9 cellular contexts compared by ENCODE assay signal in genomic region chr20:5642155-5642981, GRCh38. TPM values are rescaled to one million over a fixed set of nuclear protein-coding genes. Genes with fewer than 3 reads are reported as not detected.
DNase-seq lines count a peak whose midpoint lies in the region; ATAC-seq and TF ChIP-seq lines count a peak whose summit lies in the region.
"Had no signal": no experiment of that assay in that cellular context is flagged by ENCODE, and none has a peak within 500 bp of the region (broad histone marks: within the 10 kb centered on the region; RNA-seq: fewer than 3 reads in every experiment).

No MANE protein-coding gene starts in this region.

- TF ChIP-seq POLR2A in esophagus muscularis mucosa (IDR thresholded peaks at IDR 0.05; ENCODE audit: low read depth), result no peak

- ATAC-seq in HG03196 (IDR thresholded peaks at IDR 0.05; ENCODE audit: unreplicated experiment), result no peak
- ATAC-seq in GM19328 (IDR thresholded peaks at IDR 0.05; ENCODE audit: unreplicated experiment), result no peak

- H3K9me3 ChIP-seq in esophagus muscularis mucosa, result peaks cover 0 to 7% (median 2%) of the 10 kb centered on the region in 4 donors

- H3K27ac ChIP-seq in esophagus muscularis mucosa (replicated peaks in 1 of 4), result peak overlapping the region; percentile 20 to 66 (median 64)
- H3K27ac ChIP-seq: KMS-11 had no signal

- peaks cover 0 to 30% (median 23%) of the 10 kb centered on the region in 4 donors for H3K4me1 ChIP-seq in esophagus muscularis mucosa

- H3K27me3 ChIP-seq in esophagus muscularis mucosa, result no peaks in the 10 kb centered on the region

- intact Hi-C loops in esophagus muscularis mucosa (cut with DNase I), result no loop called here

- H3K4me3 ChIP-seq in esophagus muscularis mucosa, result no peak overlapping the region

- CTCF ChIA-PET in HEK293T (lab: Yijun Ruan, JAX), result no interaction called here

- no peaks in the 10 kb centered on the region for H3K36me3 ChIP-seq in esophagus muscularis mucosa

- TF ChIP-seq EP300 in esophagus muscularis mucosa (IDR thresholded peaks at IDR 0.05), result no peak

- no peak for TF ChIP-seq CTCF in esophagus muscularis mucosa (IDR thresholded peaks at IDR 0.05)

- WGBS in esophagus muscularis mucosa, result 23% methylated on average over 3 of the region's 3 CpGs

- POLR2A ChIA-PET in HEK293T (lab: Yijun Ruan, JAX), result no interaction called here

- peak; percentile 44 for DNase-seq in GM04504 (ENCODE audit: low read depth)
- peak; percentile 59 for DNase-seq in NOMO-1 treated with dmso at 0.1 percent for 144 hours (lab: John Stamatoyannopoulos, UW; ENCODE audit: unreplicated experiment)
- no peak for DNase-seq in esophagus muscularis mucosa (ENCODE audit: extremely low spot score)
- peak; percentile 86 for DNase-seq in renal cortical epithelial cell (ENCODE audit: low read depth)
- no peak for DNase-seq in HEK293T (ENCODE audit: extremely low spot score)
- DNase-seq in midbrain (lab: John Stamatoyannopoulos, UW), result no peak

TF ChIP-seq in HEK293T, 16 proteins besides CTCF, POLR2A, EP300 and RAD21:
- TF ChIP-seq ELF4 (IDR thresholded peaks at IDR 0.05) (no peak), TARDBP (IDR thresholded peaks at IDR 0.05) (no peak), LEF1 (IDR thresholded peaks at IDR 0.05; ENCODE audit: borderline replicate concordance) (no peak), NFRKB (IDR thresholded peaks at IDR 0.05) (no peak), ARNT (IDR thresholded peaks at IDR 0.05) (no peak), L3MBTL2 (conservative IDR thresholded peaks at IDR 0.05) (no peak), FOXA1 (IDR thresholded peaks at IDR 0.05) (no peak), FOXK2 (IDR thresholded peaks at IDR 0.05) (no peak), BHLHE40 (IDR thresholded peaks at IDR 0.05; ENCODE audit: borderline replicate concordance) (no peak), HDGF (IDR thresholded peaks at IDR 0.05; ENCODE audit: borderline replicate concordance) (no peak), SP1 (IDR thresholded peaks at IDR 0.05) (no peak)

RNA-seq across cellular contexts. Expression of gene GPCPD1, which starts 31.6 kb away (rescaled TPM):
- 10 to 100 TPM; 14.5 to 38.3 (median 20.6) TPM for total RNA-seq in esophagus muscularis mucosa
- 11.5 TPM in 2 replicates for total RNA-seq in renal cortical epithelial cell

Comparison
In these comparisons a context has a peak if more than half of its experiments do, and no peak if none do; other contexts are left out.
1. DNase-seq: peak in GM04504 (single experiment), NOMO-1 treated with dmso at 0.1 percent for 144 hours (single experiment) and renal cortical epithelial cell (single experiment); none in esophagus muscularis mucosa (single experiment), HEK293T (single experiment) and midbrain (single experiment).